ENCODE assay signal across 14 cellular contexts in genomic region chr12:105317453-105317852, GRCh38. TPM values are rescaled to one million over a fixed set of nuclear protein-coding genes. Genes with fewer than 3 reads are reported as not detected.
DNase-seq lines count a peak whose midpoint lies in the region; ATAC-seq and TF ChIP-seq lines count a peak whose summit lies in the region.
"Had no signal": no experiment of that assay in that cellular context is flagged by ENCODE, and none has a peak within 500 bp of the region (broad histone marks: within the 10 kb centered on the region; RNA-seq: fewer than 3 reads in every experiment).

No MANE protein-coding gene starts in this region.

- H3K36me3 ChIP-seq in fibroblast of lung (ENCODE audit: control insufficient read depth, insufficient read depth, low read length) (no peaks in the 10 kb centered on the region), GM23338 (ENCODE audit: insufficient read depth) (no peaks in the 10 kb centered on the region)
- H3K36me3 ChIP-seq in effector memory CD4-positive, alpha-beta T cell (ENCODE audit: control insufficient read depth, insufficient read depth, low read length) = no peaks in the 10 kb centered on the region

- H3K4me2 ChIP-seq in fibroblast of lung (ENCODE audit: extremely low read depth, insufficient read depth, low read length) (peak overlapping the region; percentile 70), GM23338 (no peak overlapping the region)

- H4K20me1 ChIP-seq in fibroblast of lung (ENCODE audit: control insufficient read depth, extremely low read depth, insufficient read depth, low read length) = no peaks in the 10 kb centered on the region
- no peaks in the 10 kb centered on the region for H4K20me1 ChIP-seq in GM23338 (replicated peaks; ENCODE audit: insufficient read depth)

- H3F3A ChIP-seq in GM23338 (replicated peaks; ENCODE audit: low read depth) = no peaks in the 10 kb centered on the region

- no peaks in the 10 kb centered on the region for H3K9me3 ChIP-seq in fibroblast of lung (ENCODE audit: control insufficient read depth, insufficient read depth, low read depth, low read length)
- no peaks in the 10 kb centered on the region for H3K9me3 ChIP-seq in effector memory CD4-positive, alpha-beta T cell (ENCODE audit: control insufficient read depth, low read length)

- DNase-seq in AG09309 (ENCODE audit: low read depth) (peak; percentile 42), NCI-H226 (peak; percentile 48), fibroblast of lung (ENCODE audit: low read depth in 2 of 2) (peak; percentile 19 to 89), omental fat pad (ENCODE audit: low spot score) (no peak), RKO (ENCODE audit: low spot score) (no peak), GM23338 (ENCODE audit: low spot score) (no peak), NOMO-1 treated with DMSO at 0.1 percent for 48 hours (lab: John Stamatoyannopoulos, UW; ENCODE audit: unreplicated experiment) (no peak)
- DNase-seq in effector memory CD4-positive, alpha-beta T cell = no peak
- DNase-seq: activated CD4-positive, alpha-beta T cell treated with anti-CD3 and anti-CD28 coated beads for 4 hours; CD4-positive, CD25-positive, alpha-beta regulatory T cell; midbrain; psoas muscle; stimulated activated CD4-positive, alpha-beta T cell treated with anti-CD3 and anti-CD28 coated beads, Interleukin-4, amount 100 ng/mL, for 1 hour; stimulated activated naive CD4-positive, alpha-beta T cell had no signal

- TF ChIP-seq CTCF in AG09309 (IDR thresholded peaks at IDR 0.05; ENCODE audit: control insufficient read depth, insufficient read depth, low read depth, low read length, missing control alignments) = no peak
- no peak for TF ChIP-seq CTCF in fibroblast of lung (conservative IDR thresholded peaks at IDR 0.05 in 1 of 2, IDR thresholded peaks at IDR 0.05 in 1 of 2; ENCODE audit: low read depth in 1 of 2, low read length in 2 of 2)
- TF ChIP-seq CTCF in omental fat pad (IDR thresholded peaks at IDR 0.05) = no peak
- no peak for TF ChIP-seq CTCF in GM23338 (conservative IDR thresholded peaks at IDR 0.05; ENCODE audit: low read depth in 2 of 2)

- H3K9me3 Mint-ChIP-seq in GM23338 = peaks cover 29% of the 10 kb centered on the region

- H3K79me2 ChIP-seq in fibroblast of lung (ENCODE audit: control insufficient read depth, insufficient read depth, low read length) (no peaks in the 10 kb centered on the region), GM23338 (replicated peaks; ENCODE audit: insufficient read depth) (no peaks in the 10 kb centered on the region)

- no peak overlapping the region for H3K27ac Mint-ChIP-seq in GM23338

- H2AFZ ChIP-seq in fibroblast of lung (ENCODE audit: low read length) = peak overlapping the region; percentile 60
- no peak overlapping the region for H2AFZ ChIP-seq in GM23338

- H3K4me3 Mint-ChIP-seq in GM23338 = no peak overlapping the region
- H3K4me3 Mint-ChIP-seq: CD4-positive, CD25-positive, alpha-beta regulatory T cell had no signal

- H3K4me3 ChIP-seq in AG09309 (ENCODE audit: control insufficient read depth, low read depth, low read length) = no peak overlapping the region
- no peak overlapping the region for H3K4me3 ChIP-seq in fibroblast of lung (replicated peaks in 1 of 4; ENCODE audit: control extremely low read depth in 1 of 4, insufficient read depth in 1 of 4, low read depth in 3 of 4, low read length in 4 of 4)
- no peak overlapping the region for H3K4me3 ChIP-seq in effector memory CD4-positive, alpha-beta T cell (ENCODE audit: insufficient read depth, low read depth, low read length, poor library complexity, severe bottlenecking)
- no peak overlapping the region for H3K4me3 ChIP-seq in GM23338
- H3K4me3 ChIP-seq: psoas muscle had no signal

- H3K9ac ChIP-seq in fibroblast of lung (ENCODE audit: insufficient read depth, low read length) = no peak overlapping the region

- H3K27me3 ChIP-seq in fibroblast of lung (ENCODE audit: control insufficient read depth, insufficient read depth, low read length) = no peaks in the 10 kb centered on the region
- H3K27me3 ChIP-seq in effector memory CD4-positive, alpha-beta T cell (replicated peaks; ENCODE audit: control insufficient read depth, insufficient read depth, low read length, poor library complexity, severe bottlenecking) = no peaks in the 10 kb centered on the region
- H3K27me3 ChIP-seq in GM23338 (ENCODE audit: insufficient read depth) = no peaks in the 10 kb centered on the region

- H3K36me3 Mint-ChIP-seq in GM23338 (ENCODE audit: low read depth) = peaks cover 19% of the 10 kb centered on the region; the same call in 2 of the 3 replicates

- no peaks in the 10 kb centered on the region for H3K9me2 ChIP-seq in GM23338 (ENCODE audit: insufficient read depth)

- ATAC-seq in omental fat pad (ENCODE audit: low FRiP score) = peak; percentile 62
- ATAC-seq in GM23338 = no peak
- ATAC-seq: psoas muscle had no signal

- no peaks in the 10 kb centered on the region; the same call in 2 of the 3 replicates for H3K4me1 Mint-ChIP-seq in GM23338

- peaks cover 11% of the 10 kb centered on the region for H3K27me3 Mint-ChIP-seq in GM23338 (ENCODE audit: insufficient read depth, low read depth, poor library complexity)

- peaks cover 15% of the 10 kb centered on the region for H3K4me1 ChIP-seq in fibroblast of lung (ENCODE audit: control insufficient read depth, extremely low read depth, insufficient read depth, low read length)
- no peaks in the 10 kb centered on the region for H3K4me1 ChIP-seq in effector memory CD4-positive, alpha-beta T cell (ENCODE audit: control insufficient read depth, insufficient read depth, low read length, poor library complexity, severe bottlenecking)
- no peaks in the 10 kb centered on the region for H3K4me1 ChIP-seq in GM23338 (ENCODE audit: insufficient read depth)
- H3K4me1 ChIP-seq: psoas muscle had no signal

- H3K27ac ChIP-seq in fibroblast of lung (ENCODE audit: insufficient read depth, low read length) (peak overlapping the region; percentile 70), GM23338 (ENCODE audit: low read depth) (no peak overlapping the region)
- H3K27ac ChIP-seq in effector memory CD4-positive, alpha-beta T cell (ENCODE audit: insufficient read depth, low read length, poor library complexity, severe bottlenecking) = no peak overlapping the region
- H3K27ac ChIP-seq: psoas muscle had no signal

TF ChIP-seq in GM23338, 12 proteins besides CTCF, POLR2A, EP300 and RAD21 (continues in another document):
- TF ChIP-seq JUNB (IDR thresholded peaks at IDR 0.05; ENCODE audit: unreplicated experiment) = no peak

RNA-seq across cellular contexts. Expression of gene C12orf75, which starts 13.0 kb away (rescaled TPM):
- 40.6 and 133 TPM in 2 replicates for total RNA-seq in fibroblast of lung
- polyA plus RNA-seq in fibroblast of lung = 298 and 336 TPM in 2 replicates
- 233 and 328 TPM in 2 replicates for polyA plus RNA-seq in fibroblast of lung (2012)
- polyA minus RNA-seq in fibroblast of lung (ENCODE audit: low replicate concordance) = 22.0 and 22.2 TPM in 2 replicates
- 1 to 10 TPM; 3.5 to 7.0 (median 3.8) TPM for total RNA-seq in omental fat pad
- total RNA-seq in GM23338 (2014; rRNA removed; shearing (Covaris generic)) = 35.1 and 43.9 TPM in 2 replicates
- polyA plus RNA-seq in GM23338 (2016; fragmentation: Nextera tagmentation; extraction: Ambion mirVana) = 69.8 and 73.5 TPM in 2 replicates

Comparison
In these comparisons a context has a peak if more than half of its experiments do, and no peak if none do; other contexts are left out.
1. DNase-seq: peak in AG09309 (single experiment), NCI-H226 (single experiment) and fibroblast of lung (2 of 2); none in omental fat pad (single experiment), effector memory CD4-positive, alpha-beta T cell (0 of 3), RKO (single experiment), GM23338 (single experiment) and NOMO-1 treated with DMSO at 0.1 percent for 48 hours (single experiment).